Comparison of ENCODE assay signal across 1 cellular context in the genomic region with DNA sequence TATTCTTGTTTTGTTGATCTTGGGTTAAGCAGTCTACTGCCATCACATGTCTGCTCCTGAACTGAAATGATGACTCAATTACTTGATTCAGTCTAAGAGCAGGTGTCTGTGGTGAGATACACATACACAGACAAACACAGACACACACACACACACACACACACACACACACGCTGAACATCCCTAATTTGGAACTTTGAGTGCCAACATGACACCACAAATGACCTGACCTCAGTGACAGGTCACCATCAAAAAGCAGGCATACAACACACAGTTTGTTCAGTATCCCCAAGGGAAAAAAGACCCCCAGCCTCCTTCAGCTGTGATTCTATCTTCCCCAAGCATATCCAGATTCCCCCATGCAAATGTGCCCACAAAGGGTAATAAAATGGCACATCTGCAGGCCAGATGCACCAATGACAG.
TF ChIP-seq lines count a peak whose summit lies in the region.

No MANE protein-coding gene starts in this region.

TF ChIP-seq in K562, 482 proteins besides CTCF, POLR2A, EP300 and RAD21 (continued from another document):
- TF ChIP-seq NR1H2 (CRISPR knock-in tag; IDR thresholded peaks at IDR 0.05), result no peak
- TF ChIP-seq ARHGAP35 (IDR thresholded peaks at IDR 0.05; ENCODE audit: partially characterized antibody), result no peak
- TF ChIP-seq TCF7L2 (IDR thresholded peaks at IDR 0.05; ENCODE audit: low read depth, low read length), result no peak
- no peak for TF ChIP-seq TFAM (CRISPR knock-in tag; conservative IDR thresholded peaks at IDR 0.05)
- peak; percentile 67; the same call in 1 of the 2 replicates for TF ChIP-seq HMBOX1 (IDR thresholded peaks at IDR 0.05)
- TF ChIP-seq, protein P1, sequence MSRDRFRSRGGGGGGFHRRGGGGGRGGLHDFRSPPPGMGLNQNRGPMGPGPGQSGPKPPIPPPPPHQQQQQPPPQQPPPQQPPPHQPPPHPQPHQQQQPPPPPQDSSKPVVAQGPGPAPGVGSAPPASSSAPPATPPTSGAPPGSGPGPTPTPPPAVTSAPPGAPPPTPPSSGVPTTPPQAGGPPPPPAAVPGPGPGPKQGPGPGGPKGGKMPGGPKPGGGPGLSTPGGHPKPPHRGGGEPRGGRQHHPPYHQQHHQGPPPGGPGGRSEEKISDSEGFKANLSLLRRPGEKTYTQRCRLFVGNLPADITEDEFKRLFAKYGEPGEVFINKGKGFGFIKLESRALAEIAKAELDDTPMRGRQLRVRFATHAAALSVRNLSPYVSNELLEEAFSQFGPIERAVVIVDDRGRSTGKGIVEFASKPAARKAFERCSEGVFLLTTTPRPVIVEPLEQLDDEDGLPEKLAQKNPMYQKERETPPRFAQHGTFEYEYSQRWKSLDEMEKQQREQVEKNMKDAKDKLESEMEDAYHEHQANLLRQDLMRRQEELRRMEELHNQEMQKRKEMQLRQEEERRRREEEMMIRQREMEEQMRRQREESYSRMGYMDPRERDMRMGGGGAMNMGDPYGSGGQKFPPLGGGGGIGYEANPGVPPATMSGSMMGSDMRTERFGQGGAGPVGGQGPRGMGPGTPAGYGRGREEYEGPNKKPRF (IDR thresholded peaks at IDR 0.05; ENCODE audit: low read depth, low read length), result no peak
- no peak for TF ChIP-seq LEF1 (IDR thresholded peaks at IDR 0.05)
- TF ChIP-seq, protein P2, sequence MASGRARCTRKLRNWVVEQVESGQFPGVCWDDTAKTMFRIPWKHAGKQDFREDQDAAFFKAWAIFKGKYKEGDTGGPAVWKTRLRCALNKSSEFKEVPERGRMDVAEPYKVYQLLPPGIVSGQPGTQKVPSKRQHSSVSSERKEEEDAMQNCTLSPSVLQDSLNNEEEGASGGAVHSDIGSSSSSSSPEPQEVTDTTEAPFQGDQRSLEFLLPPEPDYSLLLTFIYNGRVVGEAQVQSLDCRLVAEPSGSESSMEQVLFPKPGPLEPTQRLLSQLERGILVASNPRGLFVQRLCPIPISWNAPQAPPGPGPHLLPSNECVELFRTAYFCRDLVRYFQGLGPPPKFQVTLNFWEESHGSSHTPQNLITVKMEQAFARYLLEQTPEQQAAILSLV (tag; IDR thresholded peaks at IDR 0.05), result no peak
- TF ChIP-seq, protein P3, sequence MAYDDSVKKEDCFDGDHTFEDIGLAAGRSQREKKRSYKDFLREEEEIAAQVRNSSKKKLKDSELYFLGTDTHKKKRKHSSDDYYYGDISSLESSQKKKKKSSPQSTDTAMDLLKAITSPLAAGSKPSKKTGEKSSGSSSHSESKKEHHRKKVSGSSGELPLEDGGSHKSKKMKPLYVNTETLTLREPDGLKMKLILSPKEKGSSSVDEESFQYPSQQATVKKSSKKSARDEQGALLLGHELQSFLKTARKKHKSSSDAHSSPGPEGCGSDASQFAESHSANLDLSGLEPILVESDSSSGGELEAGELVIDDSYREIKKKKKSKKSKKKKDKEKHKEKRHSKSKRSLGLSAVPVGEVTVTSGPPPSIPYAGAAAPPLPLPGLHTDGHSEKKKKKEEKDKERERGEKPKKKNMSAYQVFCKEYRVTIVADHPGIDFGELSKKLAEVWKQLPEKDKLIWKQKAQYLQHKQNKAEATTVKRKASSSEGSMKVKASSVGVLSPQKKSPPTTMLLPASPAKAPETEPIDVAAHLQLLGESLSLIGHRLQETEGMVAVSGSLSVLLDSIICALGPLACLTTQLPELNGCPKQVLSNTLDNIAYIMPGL (CRISPR knock-in tag; IDR thresholded peaks at IDR 0.05), result no peak
- TF ChIP-seq FIP1L1 (IDR thresholded peaks at IDR 0.05; ENCODE audit: low read depth, low read length, poor library complexity, severe bottlenecking), result no peak
- no peak for TF ChIP-seq ZNF561 (CRISPR knock-in tag; conservative IDR thresholded peaks at IDR 0.05)
- no peak for TF ChIP-seq E2F4 (CRISPR knock-in tag; IDR thresholded peaks at IDR 0.05; ENCODE audit: low read depth)
- TF ChIP-seq SMAD2 (IDR thresholded peaks at IDR 0.05; ENCODE audit: low read depth, low read length), result no peak
- TF ChIP-seq RUNX1 (IDR thresholded peaks at IDR 0.05; ENCODE audit: low read depth), result no peak
- no peak for TF ChIP-seq ARID2 (IDR thresholded peaks at IDR 0.05)
- TF ChIP-seq, protein P4, sequence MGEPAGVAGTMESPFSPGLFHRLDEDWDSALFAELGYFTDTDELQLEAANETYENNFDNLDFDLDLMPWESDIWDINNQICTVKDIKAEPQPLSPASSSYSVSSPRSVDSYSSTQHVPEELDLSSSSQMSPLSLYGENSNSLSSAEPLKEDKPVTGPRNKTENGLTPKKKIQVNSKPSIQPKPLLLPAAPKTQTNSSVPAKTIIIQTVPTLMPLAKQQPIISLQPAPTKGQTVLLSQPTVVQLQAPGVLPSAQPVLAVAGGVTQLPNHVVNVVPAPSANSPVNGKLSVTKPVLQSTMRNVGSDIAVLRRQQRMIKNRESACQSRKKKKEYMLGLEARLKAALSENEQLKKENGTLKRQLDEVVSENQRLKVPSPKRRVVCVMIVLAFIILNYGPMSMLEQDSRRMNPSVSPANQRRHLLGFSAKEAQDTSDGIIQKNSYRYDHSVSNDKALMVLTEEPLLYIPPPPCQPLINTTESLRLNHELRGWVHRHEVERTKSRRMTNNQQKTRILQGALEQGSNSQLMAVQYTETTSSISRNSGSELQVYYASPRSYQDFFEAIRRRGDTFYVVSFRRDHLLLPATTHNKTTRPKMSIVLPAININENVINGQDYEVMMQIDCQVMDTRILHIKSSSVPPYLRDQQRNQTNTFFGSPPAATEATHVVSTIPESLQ (CRISPR knock-in tag; IDR thresholded peaks at IDR 0.05), result no peak
- TF ChIP-seq ZNF212 (CRISPR knock-in tag; IDR thresholded peaks at IDR 0.05), result no peak
- TF ChIP-seq MTA1 (IDR thresholded peaks at IDR 0.05; ENCODE audit: borderline replicate concordance), result 0 out of 2 replicates have a peak, but pooled peaks have one; percentile 30
- TF ChIP-seq, protein P5, sequence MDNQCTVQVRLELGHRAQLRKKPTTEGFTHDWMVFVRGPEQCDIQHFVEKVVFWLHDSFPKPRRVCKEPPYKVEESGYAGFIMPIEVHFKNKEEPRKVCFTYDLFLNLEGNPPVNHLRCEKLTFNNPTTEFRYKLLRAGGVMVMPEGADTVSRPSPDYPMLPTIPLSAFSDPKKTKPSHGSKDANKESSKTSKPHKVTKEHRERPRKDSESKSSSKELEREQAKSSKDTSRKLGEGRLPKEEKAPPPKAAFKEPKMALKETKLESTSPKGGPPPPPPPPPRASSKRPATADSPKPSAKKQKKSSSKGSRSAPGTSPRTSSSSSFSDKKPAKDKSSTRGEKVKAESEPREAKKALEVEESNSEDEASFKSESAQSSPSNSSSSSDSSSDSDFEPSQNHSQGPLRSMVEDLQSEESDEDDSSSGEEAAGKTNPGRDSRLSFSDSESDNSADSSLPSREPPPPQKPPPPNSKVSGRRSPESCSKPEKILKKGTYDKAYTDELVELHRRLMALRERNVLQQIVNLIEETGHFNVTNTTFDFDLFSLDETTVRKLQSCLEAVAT (IDR thresholded peaks at IDR 0.05), result 0 out of 4 replicates have a peak, but pooled peaks of 1 of the 2 experiments have one; percentile 30
- TF ChIP-seq ARID1B (IDR thresholded peaks at IDR 0.05), result peak; percentile 63; the same call in 1 of the 2 replicates
- no peak for TF ChIP-seq ZNF384 (IDR thresholded peaks at IDR 0.05; ENCODE audit: low read depth, low read length)
- TF ChIP-seq THRAP3 (IDR thresholded peaks at IDR 0.05; ENCODE audit: borderline replicate concordance), result no peak
- no peak for TF ChIP-seq ZBTB7A (IDR thresholded peaks at IDR 0.05; ENCODE audit: borderline replicate concordance, control insufficient read depth, low read depth, low read length)
- no peak for TF ChIP-seq CEBPB (tag; IDR thresholded peaks at IDR 0.05)
TF ChIP-seq in K562: peak in this region for 13.
